ENCODE assay signal across 9 cellular contexts in the genomic region with DNA sequence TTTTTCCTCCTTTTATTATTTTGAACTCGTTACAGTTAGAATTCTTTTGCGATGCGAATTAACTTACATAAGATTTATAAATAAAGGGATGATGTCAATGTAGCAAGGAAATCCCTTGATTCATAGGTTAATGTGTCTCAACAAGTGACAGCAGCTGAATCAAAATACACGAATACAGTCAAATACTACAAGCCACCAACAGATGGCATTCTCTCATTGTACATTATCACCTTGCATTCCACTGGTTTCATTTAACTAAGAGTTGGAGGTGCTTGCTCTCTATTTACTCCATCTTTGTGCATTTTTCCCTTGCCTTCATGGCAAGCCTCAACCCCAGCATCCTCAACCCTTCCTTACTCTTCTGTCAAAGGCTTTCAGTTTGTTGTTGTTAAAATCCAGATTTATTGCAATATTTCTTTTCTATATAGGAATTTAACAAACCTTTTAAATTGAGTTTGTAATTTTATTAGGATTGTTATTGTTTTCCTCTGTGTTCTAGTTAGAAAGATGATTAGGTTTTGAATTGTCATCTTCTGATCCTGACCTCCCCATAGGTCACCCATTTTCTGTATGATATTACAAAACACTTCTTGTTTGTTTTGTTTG.
DNase-seq lines count a peak whose midpoint lies in the region; ATAC-seq, FAIRE-seq and TF ChIP-seq lines count a peak whose summit lies in the region.
"Had no signal": no experiment of that assay in that cellular context is flagged by ENCODE, and none has a peak within 500 bp of the region (broad histone marks: within the 10 kb centered on the region; RNA-seq: fewer than 3 reads in every experiment).

No MANE protein-coding gene starts in this region.

- TF ChIP-seq CTCF in A549 (IDR thresholded peaks at IDR 0.05) (peak; percentile 77), GM12872 (IDR thresholded peaks at IDR 0.05; ENCODE audit: insufficient read depth, low read depth, low read length) (peak; percentile 66), HEK293 (tag by site-specific recombination; IDR thresholded peaks at IDR 0.05) (no peak; the same call in 1 of the 2 replicates), LNCAP (IDR thresholded peaks at IDR 0.05) (peak; percentile 77), esophagus muscularis mucosa (IDR thresholded peaks at IDR 0.05) (peak; percentile 25 to 50 (median 40)), osteoblast (IDR thresholded peaks at IDR 0.05; ENCODE audit: extremely low read depth, low read depth, low read length) (peak; percentile 62)

- H3K27me3 ChIP-seq in esophagus muscularis mucosa (no peaks in the 10 kb centered on the region), osteoblast (ENCODE audit: insufficient read depth, low read length) (no peaks in the 10 kb centered on the region)

- H4K20me1 ChIP-seq in osteoblast (ENCODE audit: insufficient read depth, low read length) = no peaks in the 10 kb centered on the region

- H3K79me2 ChIP-seq in osteoblast (ENCODE audit: insufficient read depth, low read length) = no peaks in the 10 kb centered on the region

- H3K36me3 ChIP-seq in HEK293 (ENCODE audit: control insufficient read depth in 2 of 2, insufficient read depth in 1 of 2, low read length in 2 of 2) (no peaks in the 10 kb centered on the region), esophagus muscularis mucosa (no peaks in the 10 kb centered on the region), osteoblast (ENCODE audit: insufficient read depth, low read length) (no peaks in the 10 kb centered on the region)

- no peak for TF ChIP-seq EP300 in A549 (IDR thresholded peaks at IDR 0.05)
- no peak for TF ChIP-seq EP300 in esophagus muscularis mucosa (IDR thresholded peaks at IDR 0.05)

- no peaks in the 10 kb centered on the region; the same call in 2 of the 3 replicates for H3K9me3 ChIP-seq in A549
- no peaks in the 10 kb centered on the region for H3K9me3 ChIP-seq in HEK293 (ENCODE audit: control insufficient read depth, insufficient read depth, low read depth, low read length)
- no peaks in the 10 kb centered on the region for H3K9me3 ChIP-seq in esophagus muscularis mucosa
- no peaks in the 10 kb centered on the region for H3K9me3 ChIP-seq in osteoblast (ENCODE audit: low read depth, low read length)

- intact Hi-C loops in esophagus muscularis mucosa (cut with DNase I) = loop anchor here (5.0 to 10.0 kb wide), 2 partner anchors 89 to 317 kb away; no protein-coding TSS in a partner anchor

- CTCF ChIA-PET in A549 (lab: Yijun Ruan, JAX) (interaction anchor here (0.6 to 2.0 kb wide), 11 partner anchors 13 to 316 kb away, joined by 3 to 18 read pairs (median 3); no protein-coding TSS in a partner anchor), HEK293 (lab: Yijun Ruan, JAX) (interaction anchor here (0.6 to 3.3 kb wide), 12 partner anchors 10 to 371 kb away, joined by 3 to 25 read pairs (median 4); no protein-coding TSS in a partner anchor)

- peak; percentile 75 to 77 for TF ChIP-seq RAD21 in A549 (conservative IDR thresholded peaks at IDR 0.05 in 1 of 2, IDR thresholded peaks at IDR 0.05 in 1 of 2)

- WGBS in A549 (ENCODE audit: missing lambda C conversion rate) = 0% methylated on average over 4 of the region's 4 CpGs
- 6% methylated on average over 4 of the region's 4 CpGs for WGBS in esophagus muscularis mucosa

- no peak overlapping the region for H3K4me2 ChIP-seq in A549
- H3K4me2 ChIP-seq in osteoblast (ENCODE audit: insufficient read depth, low read length) = no peak overlapping the region

- peak; percentile 77 for FAIRE-seq in A549 (lab: Jason Lieb, UNC)

- POLR2A ChIA-PET in A549 (lab: Yijun Ruan, JAX) = no interaction called here
- POLR2A ChIA-PET in HEK293 (lab: Yijun Ruan, JAX) = no interaction called here

- H3K4me3 ChIP-seq in A549 (no peak overlapping the region), HEK293 (ENCODE audit: low read depth, low read length) (no peak overlapping the region), esophagus muscularis mucosa (no peak overlapping the region), osteoblast (ENCODE audit: insufficient read depth, low read length) (no peak overlapping the region)

- H3K4me1 ChIP-seq in A549 = no peaks in the 10 kb centered on the region
- H3K4me1 ChIP-seq in HEK293 (ENCODE audit: control insufficient read depth, insufficient read depth, low read length) = no peaks in the 10 kb centered on the region
- no peaks in the 10 kb centered on the region for H3K4me1 ChIP-seq in esophagus muscularis mucosa
- H3K4me1 ChIP-seq in osteoblast (ENCODE audit: insufficient read depth, low read length) = no peaks in the 10 kb centered on the region

- TF ChIP-seq POLR2A in A549 (IDR thresholded peaks at IDR 0.05; ENCODE audit: low read length) (no peak), esophagus muscularis mucosa (IDR thresholded peaks at IDR 0.05; ENCODE audit: low read depth) (no peak)

- no peak overlapping the region for H2AFZ ChIP-seq in osteoblast (ENCODE audit: low read length)

- no peak overlapping the region for H3K27ac ChIP-seq in A549
- no peak overlapping the region for H3K27ac ChIP-seq in HEK293 (ENCODE audit: extremely low read depth, low read depth, low read length)
- no peak overlapping the region for H3K27ac ChIP-seq in esophagus muscularis mucosa (replicated peaks in 1 of 4)
- no peak overlapping the region for H3K27ac ChIP-seq in osteoblast (ENCODE audit: low read depth, low read length)

- DNase-seq in A549 (ENCODE audit: low read depth in 1 of 2, low spot score in 1 of 2) (peak; percentile 7 to 62), RPMI7951 (ENCODE audit: low read depth) (peak; percentile 50), esophagus muscularis mucosa (ENCODE audit: extremely low spot score) (no peak), osteoblast (ENCODE audit: insufficient read length, low spot score, missing footprints) (peak; percentile 3)
- no peak for DNase-seq in activated CD4-positive, CD25-positive, alpha-beta regulatory T cell treated with anti-CD3 and anti-CD28 coated beads, Interleukin-2, amount 50 U/mL, for 72 hours
- DNase-seq: left cardiac atrium had no signal

- ATAC-seq in A549 = peak; percentile 84 to 89

TF ChIP-seq in A549, 52 proteins besides CTCF, POLR2A, EP300 and RAD21:
- TF ChIP-seq NFE2L2 (conservative IDR thresholded peaks at IDR 0.05; ENCODE audit: low read length) = no peak
- TF ChIP-seq SMC3 (IDR thresholded peaks at IDR 0.05) = peak; percentile 77

TF ChIP-seq in HEK293, 187 proteins besides CTCF, POLR2A, EP300 and RAD21:
- TF ChIP-seq ZNF654 (tag by site-specific recombination; IDR thresholded peaks at IDR 0.05; ENCODE audit: low read depth) = peak; percentile 66
- no peak for TF ChIP-seq EGR2 (tag by site-specific recombination; IDR thresholded peaks at IDR 0.05; ENCODE audit: low read depth)
- peak; percentile 90 for TF ChIP-seq SCRT2 (tag by site-specific recombination; IDR thresholded peaks at IDR 0.05)

Comparison
In these comparisons a context has a peak if more than half of its experiments do, and no peak if none do; other contexts are left out.
1. DNase-seq: peak in A549 (2 of 2), RPMI7951 (single experiment) and osteoblast (single experiment); none in esophagus muscularis mucosa (single experiment) and activated CD4-positive, CD25-positive, alpha-beta regulatory T cell treated with anti-CD3 and anti-CD28 coated beads, Interleukin-2, amount 50 U/mL, for 72 hours (single experiment).